8 cellular contexts compared by ENCODE assay signal in genomic region chr6:26025894-26026832, GRCh38.
DNase-seq lines count a peak whose midpoint lies in the region; ATAC-seq and TF ChIP-seq lines count a peak whose summit lies in the region.

No MANE protein-coding gene starts in this region.

- ATAC-seq in GM21528 (IDR thresholded peaks at IDR 0.05; ENCODE audit: low FRiP score, unreplicated experiment), result peak; percentile 38
- peak; percentile 69 for ATAC-seq in stimulated activated memory B cell treated with anti-CD40 and anti-IgM and Interleukin-4, amounts not matched to agents 10 μg/mL and 1 μg/mL and 100 μg/mL, for 72 hours

- POLR2A ChIA-PET in OCI-LY7 (lab: Charles Lee), result interaction anchor here (0.6 to 17.2 kb wide), 48 partner anchors 8 to 1867 kb away, joined by 3 to 793 read pairs (median 5); a partner anchor contains a TSS

- no peaks in the 10 kb centered on the region for H4K20me1 ChIP-seq in OCI-LY7 (ENCODE audit: insufficient read depth, low read length)

- H3K27ac Mint-ChIP-seq in stimulated activated memory B cell treated with anti-CD40 and anti-IgM and Interleukin-4, amounts not matched to agents 10 μg/mL and 1 μg/mL and 100 μg/mL, for 72 hours, result peak overlapping the region; percentile 85

- no peak overlapping the region for H2AFZ ChIP-seq in OCI-LY7 (ENCODE audit: low read length)

- no peaks in the 10 kb centered on the region for H3K9me3 Mint-ChIP-seq in stimulated activated memory B cell treated with anti-CD40 and anti-IgM and Interleukin-4, amounts not matched to agents 10 μg/mL and 1 μg/mL and 100 μg/mL, for 72 hours

- 1% methylated on average over 23 of the region's 23 CpGs for WGBS in esophagus, 2 donors

- peak overlapping the region; percentile 96 for H3K4me2 ChIP-seq in OCI-LY7 (ENCODE audit: low read length)

- TF ChIP-seq EP300 in Ishikawa (IDR thresholded peaks at IDR 0.05; ENCODE audit: borderline replicate concordance), result no peak

- H3K4me3 Mint-ChIP-seq in stimulated activated memory B cell treated with anti-CD40 and anti-IgM and Interleukin-4, amounts not matched to agents 10 μg/mL and 1 μg/mL and 100 μg/mL, for 72 hours, result peak overlapping the region; percentile 79

- intact Hi-C loops in OCI-LY7 (cut with micrococcal nuclease; ENCODE audit: unreplicated experiment), result loop anchor here (2.0 to 10.0 kb wide), 4 partner anchors 79 to 1785 kb away; a partner anchor contains a TSS

- H3K9me3 ChIP-seq in OCI-LY7 (ENCODE audit: low read length), result no peaks in the 10 kb centered on the region
- no peaks in the 10 kb centered on the region for H3K9me3 ChIP-seq in esophagus (ENCODE audit: control insufficient read depth in 2 of 2, insufficient read depth in 1 of 2, low read depth in 1 of 2, low read length in 1 of 2)
- no peaks in the 10 kb centered on the region for H3K9me3 ChIP-seq in muscle layer of duodenum (ENCODE audit: control insufficient read depth in 1 of 2, low read length in 2 of 2)

- no peaks in the 10 kb centered on the region for H3K36me3 ChIP-seq in OCI-LY7 (ENCODE audit: insufficient read depth, low read length)
- H3K36me3 ChIP-seq in esophagus (ENCODE audit: control insufficient read depth in 2 of 2, insufficient read depth in 2 of 2, low read length in 1 of 2), result no peaks in the 10 kb centered on the region
- H3K36me3 ChIP-seq in muscle layer of duodenum (ENCODE audit: control insufficient read depth in 1 of 2, insufficient read depth in 2 of 2, low read length in 2 of 2), result no peaks in the 10 kb centered on the region

- H3K4me1 Mint-ChIP-seq in stimulated activated memory B cell treated with anti-CD40 and anti-IgM and Interleukin-4, amounts not matched to agents 10 μg/mL and 1 μg/mL and 100 μg/mL, for 72 hours, result peaks cover 27% of the 10 kb centered on the region

- no peaks in the 10 kb centered on the region for H3K9me2 ChIP-seq in OCI-LY7 (ENCODE audit: insufficient read depth, low read length)

- H3K27ac ChIP-seq in OCI-LY7 (ENCODE audit: low read depth, low read length, poor library complexity, severe bottlenecking), result peak overlapping the region; percentile 99
- H3K27ac ChIP-seq in esophagus (ENCODE audit: low read depth in 2 of 2, low read length in 1 of 2), result peak overlapping the region; percentile 96 to 100
- H3K27ac ChIP-seq in muscle layer of duodenum (ENCODE audit: low read length), result peak overlapping the region; percentile 97

- no peaks in the 10 kb centered on the region for H3K27me3 Mint-ChIP-seq in stimulated activated memory B cell treated with anti-CD40 and anti-IgM and Interleukin-4, amounts not matched to agents 10 μg/mL and 1 μg/mL and 100 μg/mL, for 72 hours

- TF ChIP-seq RAD21 in Ishikawa (IDR thresholded peaks at IDR 0.05; ENCODE audit: low read depth), result peak; percentile 39; the same call in 1 of the 2 replicates

- CTCF ChIA-PET in OCI-LY7 (lab: Charles Lee; ENCODE audit: unreplicated experiment), result interaction anchor here (0.5 to 0.9 kb wide), 2 partner anchors 27 to 1809 kb away, joined by 3 read pairs; no protein-coding TSS in a partner anchor

- DNase-seq in D341Med (ENCODE audit: low spot score), result peak; percentile 84
- DNase-seq in OCI-LY7 (ENCODE audit: low spot score), result peak; percentile 95
- peak; percentile 84 for DNase-seq in activated T-cell treated with anti-CD3 and anti-CD28 coated beads for 48 hours (ENCODE audit: low read depth)

- BruUV-seq in OCI-LY7 (replicated peaks; lab: Mats Ljungman, UMichigan), result no TSS peak

- H3K79me2 ChIP-seq in OCI-LY7 (ENCODE audit: insufficient read depth, low read depth, low read length), result no peaks in the 10 kb centered on the region

- no peaks in the 10 kb centered on the region for H3K36me3 Mint-ChIP-seq in stimulated activated memory B cell treated with anti-CD40 and anti-IgM and Interleukin-4, amounts not matched to agents 10 μg/mL and 1 μg/mL and 100 μg/mL, for 72 hours

- H3K4me1 ChIP-seq in OCI-LY7 (ENCODE audit: insufficient read depth, low read length, poor library complexity, severe bottlenecking) (peaks cover 80% of the 10 kb centered on the region), esophagus (ENCODE audit: control insufficient read depth in 2 of 2, insufficient read depth in 2 of 2, low read length in 1 of 2) (no peaks in the 10 kb centered on the region), muscle layer of duodenum (ENCODE audit: control insufficient read depth in 1 of 2, insufficient read depth in 2 of 2, low read length in 2 of 2) (peaks cover 5% of the 10 kb centered on the region in 2 donors)

- no peaks in the 10 kb centered on the region for H3K27me3 ChIP-seq in esophagus (ENCODE audit: control insufficient read depth in 1 of 2, insufficient read depth in 2 of 2, low read length in 2 of 2)
- no peaks in the 10 kb centered on the region for H3K27me3 ChIP-seq in muscle layer of duodenum (ENCODE audit: low read depth, low read length)

- TF ChIP-seq CTCF in OCI-LY7 (conservative IDR thresholded peaks at IDR 0.05; ENCODE audit: low read length), result peak; percentile 88

- H3K4me3 ChIP-seq in OCI-LY7 (ENCODE audit: low read depth, low read length, poor library complexity, severe bottlenecking) (peak overlapping the region; percentile 71), esophagus (ENCODE audit: low read depth in 1 of 2, low read length in 2 of 2) (peak overlapping the region; percentile 60 to 71), muscle layer of duodenum (ENCODE audit: low read depth in 1 of 2, low read length in 2 of 2) (peak overlapping the region; percentile 72 to 75)

TF ChIP-seq in Ishikawa, 13 proteins besides CTCF, POLR2A, EP300 and RAD21:
- TF ChIP-seq YY1 (IDR thresholded peaks at IDR 0.05; ENCODE audit: low read depth) (0 out of 2 replicates have a peak, but pooled peaks have one; percentile 40), CREB1 (IDR thresholded peaks at IDR 0.05; ENCODE audit: low read depth) (peak; percentile 43; the same call in 1 of the 2 replicates), TEAD4 (IDR thresholded peaks at IDR 0.05) (no peak)

Comparison
In these comparisons a context has a peak if more than half of its experiments do, and no peak if none do; other contexts are left out.
1. Peak in every context shown above with its lines: DNase-seq, ATAC-seq, H3K4me3 ChIP-seq and H3K27ac ChIP-seq.